8 cellular contexts compared by ENCODE assay signal in genomic region chr19:41307954-41308449, GRCh38. TPM values are rescaled to one million over a fixed set of nuclear protein-coding genes. Genes with fewer than 3 reads are reported as not detected.
DNase-seq lines count a peak whose midpoint lies in the region; ATAC-seq, FAIRE-seq and TF ChIP-seq lines count a peak whose summit lies in the region.

No MANE protein-coding gene starts in this region.

- H3K4me1 ChIP-seq in A549, result peaks cover 24% of the 10 kb centered on the region

- no peak for TF ChIP-seq RAD21 in A549 (conservative IDR thresholded peaks at IDR 0.05 in 1 of 2, IDR thresholded peaks at IDR 0.05 in 1 of 2)

- ATAC-seq in A549 (peak; percentile 8 to 17; a peak in 5 of 6 replicates), GM21381 (IDR thresholded peaks at IDR 0.05; ENCODE audit: unreplicated experiment) (no peak), GM21447 (IDR thresholded peaks at IDR 0.05; ENCODE audit: unreplicated experiment) (no peak)
- ATAC-seq in central memory CD8-positive, alpha-beta T cell (replicated peaks; ENCODE audit: extremely low read depth, poor library complexity, severe bottlenecking), result peak; percentile 3
- ATAC-seq in naive thymus-derived CD8-positive, alpha-beta T cell, result peak; percentile 1 to 3

- no peak for DNase-seq in A549 (ENCODE audit: low read depth in 1 of 2, low spot score in 1 of 2)
- no peak for DNase-seq in Jurkat, Clone E6-1 (ENCODE audit: low read depth, low spot score)
- no peak for DNase-seq in central memory CD8-positive, alpha-beta T cell (ENCODE audit: low spot score in 2 of 2)
- no peak for DNase-seq in naive thymus-derived CD8-positive, alpha-beta T cell
- DNase-seq in C1 segment of cervical spinal cord (lab: John Stamatoyannopoulos, UW), result no peak
- no peak for DNase-seq in NCI-H526 (lab: John Stamatoyannopoulos, UW)

- peak overlapping the region; percentile 98 for H3K27ac Mint-ChIP-seq in central memory CD8-positive, alpha-beta T cell (ENCODE audit: low read depth)
- peak overlapping the region; percentile 94 to 100 (median 99) for H3K27ac Mint-ChIP-seq in naive thymus-derived CD8-positive, alpha-beta T cell

- CTCF ChIA-PET in A549 (lab: Yijun Ruan, JAX), result interaction anchor here (0.6 to 19.5 kb wide), 72 partner anchors 12 to 650 kb away, joined by 3 to 598 read pairs (median 5); partner anchors contain the start of genes AXL, B9D2, CEACAM21 and CYP2F1

- WGBS in A549 (ENCODE audit: missing lambda C conversion rate), result 60% methylated on average over 4 of the region's 4 CpGs

- peaks cover 87% of the 10 kb centered on the region for H3K4me1 Mint-ChIP-seq in central memory CD8-positive, alpha-beta T cell
- H3K4me1 Mint-ChIP-seq in naive thymus-derived CD8-positive, alpha-beta T cell, result peaks cover 36 to 95% (median 93%) of the 10 kb centered on the region in 4 donors

- no peak for FAIRE-seq in A549 (lab: Jason Lieb, UNC)

- no peak for TF ChIP-seq CTCF in A549 (IDR thresholded peaks at IDR 0.05)

- no peak for TF ChIP-seq EP300 in A549 (IDR thresholded peaks at IDR 0.05)

- TF ChIP-seq POLR2A in A549 (IDR thresholded peaks at IDR 0.05; ENCODE audit: low read length), result no peak

- peak overlapping the region; percentile 10 to 92; a peak in 5 of 6 replicates for H3K27ac ChIP-seq in A549

- H3K36me3 Mint-ChIP-seq in central memory CD8-positive, alpha-beta T cell (ENCODE audit: insufficient read depth), result peaks cover 81% of the 10 kb centered on the region
- peaks cover 0 to 54% (median 17%) of the 10 kb centered on the region in 3 donors for H3K36me3 Mint-ChIP-seq in naive thymus-derived CD8-positive, alpha-beta T cell

- H3K4me2 ChIP-seq in A549, result 0 out of 3 replicates have a peak overlapping the region, but pooled peaks have one; percentile 89

- H3K4me3 ChIP-seq in A549, result no peak overlapping the region
- peak overlapping the region; percentile 25 for H3K4me3 ChIP-seq in Jurkat, Clone E6-1 (ENCODE audit: low read length)

- H3K9me3 ChIP-seq in A549, result no peaks in the 10 kb centered on the region

- peak overlapping the region; percentile 94 for H3K4me3 Mint-ChIP-seq in central memory CD8-positive, alpha-beta T cell
- H3K4me3 Mint-ChIP-seq in naive thymus-derived CD8-positive, alpha-beta T cell, result peak overlapping the region; percentile 93 to 99 (median 97)

- H3K27me3 Mint-ChIP-seq in central memory CD8-positive, alpha-beta T cell, result no peaks in the 10 kb centered on the region
- H3K27me3 Mint-ChIP-seq in naive thymus-derived CD8-positive, alpha-beta T cell, result peaks cover 0 to 3% (median 0%) of the 10 kb centered on the region in 5 donors

- H3K9me3 Mint-ChIP-seq in central memory CD8-positive, alpha-beta T cell, result no peaks in the 10 kb centered on the region
- no peaks in the 10 kb centered on the region for H3K9me3 Mint-ChIP-seq in naive thymus-derived CD8-positive, alpha-beta T cell

- POLR2A ChIA-PET in A549 (lab: Yijun Ruan, JAX), result interaction anchor here (0.6 to 4.4 kb wide), 4 partner anchors 44 to 879 kb away, joined by 3 to 28 read pairs (median 14); partner anchors contain the start of gene HNRNPUL1
- POLR2A ChIA-PET in naive thymus-derived CD8-positive, alpha-beta T cell (lab: Charles Lee), result interaction anchor here (0.6 to 11.3 kb wide), 11 partner anchors 9 to 501 kb away, joined by 3 to 300 read pairs (median 11); partner anchors contain the start of genes B9D2, HNRNPUL1 and TGFB1

TF ChIP-seq in A549, 52 proteins besides CTCF, POLR2A, EP300 and RAD21 (continues in another document):
- no peak for TF ChIP-seq NFE2L2 (conservative IDR thresholded peaks at IDR 0.05; ENCODE audit: low read length)
- no peak for TF ChIP-seq CEBPB (IDR thresholded peaks at IDR 0.05)
- TF ChIP-seq MAFK (IDR thresholded peaks at IDR 0.05; ENCODE audit: partially characterized antibody), result no peak
- TF ChIP-seq NR3C1 (IDR thresholded peaks at IDR 0.05), result no peak
- no peak for TF ChIP-seq ELK1 (IDR thresholded peaks at IDR 0.05; ENCODE audit: low read depth, low read length)
- no peak for TF ChIP-seq SMC3 (IDR thresholded peaks at IDR 0.05)
- TF ChIP-seq KDM5A (IDR thresholded peaks at IDR 0.05), result no peak
- TF ChIP-seq HDAC2 (IDR thresholded peaks at IDR 0.05), result no peak
- peak; percentile 75; the same call in 1 of the 2 replicates for TF ChIP-seq FOSB (CRISPR knock-in tag; IDR thresholded peaks at IDR 0.05)
- TF ChIP-seq HOXA7 (CRISPR knock-in tag; IDR thresholded peaks at IDR 0.05), result 0 out of 2 replicates have a peak, but pooled peaks have one; percentile 74
- TF ChIP-seq JUNB (IDR thresholded peaks at IDR 0.05), result no peak
- TF ChIP-seq ZFP36 (IDR thresholded peaks at IDR 0.05; ENCODE audit: borderline replicate concordance, partially characterized antibody), result peak; percentile 80
- TF ChIP-seq, protein P1, sequence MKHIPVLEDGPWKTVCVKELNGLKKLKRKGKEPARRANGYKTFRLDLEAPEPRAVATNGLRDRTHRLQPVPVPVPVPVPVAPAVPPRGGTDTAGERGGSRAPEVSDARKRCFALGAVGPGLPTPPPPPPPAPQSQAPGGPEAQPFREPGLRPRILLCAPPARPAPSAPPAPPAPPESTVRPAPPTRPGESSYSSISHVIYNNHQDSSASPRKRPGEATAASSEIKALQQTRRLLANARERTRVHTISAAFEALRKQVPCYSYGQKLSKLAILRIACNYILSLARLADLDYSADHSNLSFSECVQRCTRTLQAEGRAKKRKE (CRISPR knock-in tag; IDR thresholded peaks at IDR 0.05; ENCODE audit: low read depth), result no peak
- no peak for TF ChIP-seq BCL3 (IDR thresholded peaks at IDR 0.05)
- TF ChIP-seq KDM1A (IDR thresholded peaks at IDR 0.05; ENCODE audit: low read depth), result no peak
- TF ChIP-seq ESRRA (IDR thresholded peaks at IDR 0.05; ENCODE audit: borderline replicate concordance, low read length), result no peak
- no peak for TF ChIP-seq NPAS2 (CRISPR knock-in tag; IDR thresholded peaks at IDR 0.05; ENCODE audit: borderline replicate concordance)

RNA-seq across cellular contexts. Expression of gene CCDC97, which starts 2.0 kb away (rescaled TPM):
- 18.7 and 21.4 TPM in 2 replicates for polyA plus RNA-seq in A549 (2011; rRNA removed)
- 18.9 and 24.5 TPM in 2 replicates for polyA plus RNA-seq in A549 (2012; cell fraction: cytosol; rRNA removed)
- 27.6 and 37.7 TPM in 2 replicates for polyA plus RNA-seq in A549 (2012; cell fraction: nucleus; rRNA removed)
- polyA plus RNA-seq in A549 (2017; fragmentation: RNase III; extraction: RNeasy Plus Mini Kit Qiagen cat#74134 plus additional on column Dnase treatment), result 26.8 to 29.2 TPM (median 27.6 TPM) in 3 replicates
- 26.4 and 31.9 TPM in 2 replicates for polyA minus RNA-seq in A549 (2011; rRNA and poly(A)+ RNA removed)
- polyA plus RNA-seq in Jurkat, Clone E6-1 (2012; ENCODE audit: insufficient read depth, insufficient read length), result 25.3 TPM
- 10 to 100 TPM; 46.6 to 49.1 TPM for total RNA-seq in naive thymus-derived CD8-positive, alpha-beta T cell
- 10 to 100 TPM; 15.6 to 25.0 (median 24.6) TPM for polyA plus RNA-seq in naive thymus-derived CD8-positive, alpha-beta T cell

RNA-seq across cellular contexts. Expression of gene HNRNPUL1, which starts 43.8 kb away (rescaled TPM):
- polyA plus RNA-seq in A549 (2011; rRNA removed) (89.5 and 117 TPM in 2 replicates), A549 (2017; fragmentation: RNase III; extraction: RNeasy Plus Mini Kit Qiagen cat#74134 plus additional on column Dnase treatment) (272 to 278 TPM (median 273 TPM) in 3 replicates)
- polyA plus RNA-seq in A549 (2012; cell fraction: cytosol; rRNA removed), result 77.4 and 104 TPM in 2 replicates
- 94.8 and 133 TPM in 2 replicates for polyA plus RNA-seq in A549 (2012; cell fraction: nucleus; rRNA removed)
- 118 and 124 TPM in 2 replicates for polyA minus RNA-seq in A549 (2011; rRNA and poly(A)+ RNA removed)
- polyA plus RNA-seq in Jurkat, Clone E6-1 (2012; ENCODE audit: insufficient read depth, insufficient read length), result 288 TPM
- 100 to 1,000 TPM; 262 to 280 TPM for total RNA-seq in naive thymus-derived CD8-positive, alpha-beta T cell
- 10 to 100 TPM; 40.7 to 67.6 (median 46.1) TPM for polyA plus RNA-seq in naive thymus-derived CD8-positive, alpha-beta T cell

RNA-seq across cellular contexts. Expression of gene TGFB1, which starts 45.7 kb away (rescaled TPM):
- 6.0 and 13.2 TPM in 2 replicates for polyA plus RNA-seq in A549 (2011; rRNA removed)
- polyA plus RNA-seq in A549 (2012; cell fraction: cytosol; rRNA removed), result 21.3 and 30.8 TPM in 2 replicates
- polyA plus RNA-seq in A549 (2012; cell fraction: nucleus; rRNA removed), result 70.8 and 74.9 TPM in 2 replicates
- 63.4 to 86.4 TPM (median 83.2 TPM) in 3 replicates for polyA plus RNA-seq in A549 (2017; fragmentation: RNase III; extraction: RNeasy Plus Mini Kit Qiagen cat#74134 plus additional on column Dnase treatment)
- 24.8 and 51.1 TPM in 2 replicates for polyA minus RNA-seq in A549 (2011; rRNA and poly(A)+ RNA removed)
- polyA plus RNA-seq in Jurkat, Clone E6-1 (2012; ENCODE audit: insufficient read depth, insufficient read length), result 113 TPM
- total RNA-seq in naive thymus-derived CD8-positive, alpha-beta T cell, result 10 to 100 TPM; 83.6 to 85.6 TPM
- 10 to 100 TPM; 30.5 to 45.4 (median 34.5) TPM for polyA plus RNA-seq in naive thymus-derived CD8-positive, alpha-beta T cell

RNA-seq across cellular contexts. Expression of gene B9D2, which starts 55.9 kb away (rescaled TPM):
- polyA plus RNA-seq in A549 (2011; rRNA removed) (17.5 and 19.6 TPM in 2 replicates), A549 (2017; fragmentation: RNase III; extraction: RNeasy Plus Mini Kit Qiagen cat#74134 plus additional on column Dnase treatment) (22.5 to 26.1 TPM (median 24.4 TPM) in 3 replicates)
- 45.5 and 46.6 TPM in 2 replicates for polyA plus RNA-seq in A549 (2012; cell fraction: cytosol; rRNA removed)
- polyA plus RNA-seq in A549 (2012; cell fraction: nucleus; rRNA removed), result 36.9 and 40.6 TPM in 2 replicates
- 3.8 and 7.4 TPM in 2 replicates for polyA minus RNA-seq in A549 (2011; rRNA and poly(A)+ RNA removed)
- polyA plus RNA-seq in Jurkat, Clone E6-1 (2012; ENCODE audit: insufficient read depth, insufficient read length), result 8.8 TPM
- 10 to 100 TPM; 15.0 to 17.3 TPM for total RNA-seq in naive thymus-derived CD8-positive, alpha-beta T cell
- 10 to 100 TPM; 12.6 to 20.9 (median 19.8) TPM for polyA plus RNA-seq in naive thymus-derived CD8-positive, alpha-beta T cell

Comparison
In these comparisons a context has a peak if more than half of its experiments do, and no peak if none do; other contexts are left out.
1. ATAC-seq: peak in A549 (2 of 2), central memory CD8-positive, alpha-beta T cell (single experiment) and naive thymus-derived CD8-positive, alpha-beta T cell (2 of 2); none in GM21381 (single experiment) and GM21447 (single experiment).